In genomic region chr1:77624102-77624501, GRCh38 we compare ENCODE assay signal across 20 cellular contexts.
"Had no signal": no experiment of that assay in that cellular context is flagged by ENCODE, and none has a peak within 500 bp of the region (broad histone marks: within the 10 kb centered on the region; RNA-seq: fewer than 3 reads in every experiment).

No MANE protein-coding gene starts in this region.

- H3K4me1 ChIP-seq: breast epithelium, left lung, psoas muscle had no signal

- H3K27ac Mint-ChIP-seq: nephron; stimulated activated memory B cell treated with anti-CD40 and anti-IgM and Interleukin-4, amounts not matched to agents 10 μg/mL and 1 μg/mL and 100 μg/mL, for 72 hours had no signal

- ATAC-seq: left lung; psoas muscle; stimulated activated memory B cell treated with anti-CD40 and anti-IgM and Interleukin-4, amounts not matched to agents 10 μg/mL and 1 μg/mL and 100 μg/mL, for 72 hours; stimulated activated naive CD8-positive, alpha-beta T cell treated with anti-CD3 and anti-CD28 coated beads, Interleukin-15, amount 100 ng/mL, for 72 hours had no signal

- H3K4me3 Mint-ChIP-seq: immature natural killer cell; naive B cell; nephron; stimulated activated memory B cell treated with anti-CD40 and anti-IgM and Interleukin-4, amounts not matched to agents 10 μg/mL and 1 μg/mL and 100 μg/mL, for 72 hours; stimulated activated naive CD8-positive, alpha-beta T cell treated with anti-CD3 and anti-CD28 coated beads, Interleukin-15, amount 100 ng/mL, for 72 hours had no signal

- H3K4me2 ChIP-seq: smooth muscle cell had no signal

- FAIRE-seq: keratinocyte had no signal

- H3K27me3 ChIP-seq: breast epithelium, left lung, transverse colon had no signal

- H3K27ac ChIP-seq: breast epithelium, psoas muscle, thoracic aorta, transverse colon had no signal

- DNase-seq: central memory CD4-positive, alpha-beta T cell; cortex of kidney; foreskin melanocyte; head of caudate nucleus; immature natural killer cell; left lung; mesendoderm; naive B cell; psoas muscle; stimulated activated CD4-positive, alpha-beta T cell treated with anti-CD3 and anti-CD28 coated beads, Interleukin-2, amount 100 ng/mL, for 48 hours; stimulated activated CD8-positive, alpha-beta memory T cell treated with anti-CD3 and anti-CD28 coated beads, Interleukin-4, amount 100 ng/mL, for 48 hours; stimulated activated naive CD8-positive, alpha-beta T cell treated with anti-CD3 and anti-CD28 coated beads, Interleukin-15, amount 100 ng/mL, for 72 hours; transverse colon had no signal

- H3K27me3 Mint-ChIP-seq: naive B cell; stimulated activated memory B cell treated with anti-CD40 and anti-IgM and Interleukin-4, amounts not matched to agents 10 μg/mL and 1 μg/mL and 100 μg/mL, for 72 hours; stimulated activated naive CD8-positive, alpha-beta T cell treated with anti-CD3 and anti-CD28 coated beads, Interleukin-15, amount 100 ng/mL, for 72 hours had no signal

- H3K4me3 ChIP-seq: breast epithelium, left lung, lung, psoas muscle, smooth muscle cell, thoracic aorta, transverse colon had no signal

- H3K9me3 Mint-ChIP-seq: immature natural killer cell; naive B cell; stimulated activated memory B cell treated with anti-CD40 and anti-IgM and Interleukin-4, amounts not matched to agents 10 μg/mL and 1 μg/mL and 100 μg/mL, for 72 hours; stimulated activated naive CD8-positive, alpha-beta T cell treated with anti-CD3 and anti-CD28 coated beads, Interleukin-15, amount 100 ng/mL, for 72 hours had no signal

- H3K9me3 ChIP-seq: breast epithelium, left lung, psoas muscle, thoracic aorta, transverse colon had no signal

- H3K36me3 ChIP-seq: breast epithelium, thoracic aorta had no signal
